In genomic region chr15:74854453-74854852, GRCh38 we compare ENCODE assay signal across 27 cellular contexts. TPM values are rescaled to one million over a fixed set of nuclear protein-coding genes. Genes with fewer than 3 reads are reported as not detected.
DNase-seq lines count a peak whose midpoint lies in the region; ATAC-seq, FAIRE-seq and TF ChIP-seq lines count a peak whose summit lies in the region.
"Had no signal": no experiment of that assay in that cellular context is flagged by ENCODE, and none has a peak within 500 bp of the region (broad histone marks: within the 10 kb centered on the region; RNA-seq: fewer than 3 reads in every experiment).

No MANE protein-coding gene starts in this region.

- no peak overlapping the region for H3K4me3 Mint-ChIP-seq in naive thymus-derived CD4-positive, alpha-beta T cell
- H3K4me3 Mint-ChIP-seq: HFFc6 had no signal

- peaks cover 0 to 34% (median 7%) of the 10 kb centered on the region in 5 donors for H3K36me3 Mint-ChIP-seq in naive thymus-derived CD4-positive, alpha-beta T cell

- no peak for TF ChIP-seq POLR2A in H1 (IDR thresholded peaks at IDR 0.05; ENCODE audit: control extremely low read depth in 1 of 2, low read depth in 2 of 2, low read length in 2 of 2)

- 89% methylated on average over 12 of the region's 13 CpGs; no CpG with 5 or more reads in 1 of the 2 experiments for WGBS in H1 (ENCODE audit: extremely low coverage in 1 of 2, insufficient coverage in 1 of 2, insufficient read length in 1 of 2, insufficient replicate concordance in 2 of 2, low coverage in 1 of 2, low lambda C conversion rate in 2 of 2, missing lambda C conversion rate in 1 of 2), 2 experiments

- no peak overlapping the region for H2BK20ac ChIP-seq in H1 (ENCODE audit: low read length)

- H3K14ac ChIP-seq in H1 (ENCODE audit: insufficient read length), result no peak overlapping the region

- H2BK5ac ChIP-seq in H1 (ENCODE audit: low read depth, low read length), result no peak overlapping the region

- H2BK120ac ChIP-seq in H1 (replicated peaks; ENCODE audit: low read depth, low read length), result no peak overlapping the region

- no peak overlapping the region for H4K5ac ChIP-seq in H1 (ENCODE audit: insufficient read length, low read depth, low read length)

- no peak for FAIRE-seq in H1 (lab: Jason Lieb, UNC)
- FAIRE-seq: A549, GM12892, GM19239, HTR-8/SVneo had no signal

- no peak overlapping the region for H4K91ac ChIP-seq in H1 (replicated peaks; ENCODE audit: insufficient read length, low read length)

- ATAC-seq in naive thymus-derived CD4-positive, alpha-beta T cell, result no peak
- no peak for ATAC-seq in GM21390 (IDR thresholded peaks at IDR 0.05; ENCODE audit: unreplicated experiment)
- ATAC-seq: A549 had no signal

- H3K27ac Mint-ChIP-seq in naive thymus-derived CD4-positive, alpha-beta T cell, result peak overlapping the region in 1 of 9 donors; percentile 21
- H3K27ac Mint-ChIP-seq: HFFc6 had no signal

- H3K56ac ChIP-seq in H1 (replicated peaks; ENCODE audit: insufficient read length, low read depth, low read length), result no peak overlapping the region

- H3K9me3 Mint-ChIP-seq in naive thymus-derived CD4-positive, alpha-beta T cell, result no peaks in the 10 kb centered on the region
- H3K9me3 Mint-ChIP-seq: HFFc6 had no signal

- no peak overlapping the region for H2BK15ac ChIP-seq in H1 (ENCODE audit: low read length)

- DNase-seq in H7, result peak; percentile 31
- DNase-seq in H1 (ENCODE audit: low read depth in 1 of 2, low spot score in 2 of 2), result no peak
- DNase-seq in naive thymus-derived CD4-positive, alpha-beta T cell, result no peak
- no peak for DNase-seq in HuH-7 (ENCODE audit: low spot score)
- no peak for DNase-seq in NK-92 (lab: John Stamatoyannopoulos, UW; ENCODE audit: unreplicated experiment)
- DNase-seq: DMS153, DND-41, GM23248, HFFc6, IMR-90, KG1, MG63, NCI-H1694, NCI-H2029 treated with DMSO at 0.1 percent for 48 hours, NCI-H2227 treated with DMSO at 0.1 percent for 48 hours, NCI-H526 treated with DMSO at 0.1 percent for 48 hours, OCI-M1, Peyer's patch, SK-N-SH had no signal

- no peaks in the 10 kb centered on the region for H3K79me2 ChIP-seq in H1 (ENCODE audit: control insufficient read depth in 1 of 2, insufficient read depth in 2 of 2, low read length in 2 of 2)

- TF ChIP-seq EP300 in H1 (IDR thresholded peaks at IDR 0.05; ENCODE audit: borderline replicate concordance in 1 of 2, low read depth in 2 of 2, low read length in 2 of 2), result no peak

- no peak overlapping the region for H3K4ac ChIP-seq in H1 (replicated peaks; ENCODE audit: insufficient read length, low read depth, low read length)

- H3K4me1 ChIP-seq in BLaER1 (peaks cover 69% of the 10 kb centered on the region), H1 (replicated peaks in 1 of 4; ENCODE audit: control insufficient read depth in 3 of 4, insufficient read depth in 4 of 4, low read length in 3 of 4) (peaks cover 0 to 1% (median 0%) of the 10 kb centered on the region in 4 experiments; a peak in 1 of 7 replicates)
- peaks cover 23 to 27% of the 10 kb centered on the region in 2 donors for H3K4me1 ChIP-seq in naive thymus-derived CD4-positive, alpha-beta T cell (ENCODE audit: control insufficient read depth in 2 of 2, insufficient read depth in 2 of 2, low read length in 2 of 2)
- H3K4me1 ChIP-seq: HAP-1 had no signal

- no peak overlapping the region for H3K18ac ChIP-seq in H1 (ENCODE audit: extremely low read depth, low read length)

- H3K4me2 ChIP-seq in BLaER1 (peak overlapping the region; percentile 91), H1 (ENCODE audit: insufficient read depth in 1 of 2, low read depth in 2 of 2, low read length in 2 of 2) (no peak overlapping the region)
- H3K4me2 ChIP-seq: A549, SK-N-SH had no signal

- H3K27me3 ChIP-seq in BLaER1, result no peaks in the 10 kb centered on the region
- H3K27me3 ChIP-seq in H7 (ENCODE audit: control insufficient read depth, insufficient read depth, low read length), result no peaks in the 10 kb centered on the region
- no peaks in the 10 kb centered on the region for H3K27me3 ChIP-seq in H1 (replicated peaks in 1 of 4; ENCODE audit: control insufficient read depth in 3 of 4, extremely low read depth in 1 of 4, insufficient read depth in 3 of 4, low read length in 3 of 4)
- no peaks in the 10 kb centered on the region for H3K27me3 ChIP-seq in naive thymus-derived CD4-positive, alpha-beta T cell (ENCODE audit: control insufficient read depth in 2 of 2, insufficient read depth in 2 of 2, low read length in 2 of 2)
- H3K27me3 ChIP-seq: MG63, Peyer's patch had no signal

- CTCF ChIA-PET in H1 (lab: Charles Lee; ENCODE audit: partially characterized antibody), result interaction anchor here (0.6 to 4.9 kb wide), 8 partner anchors 10 to 473 kb away, joined by 3 to 24 read pairs (median 4); partner anchors contain the start of gene ULK3
- CTCF ChIA-PET in naive thymus-derived CD4-positive, alpha-beta T cell (lab: Charles Lee), result interaction anchor here (0.9 kb wide), 1 partner anchor 47 kb away, joined by 4 read pairs; no protein-coding TSS in a partner anchor

- no peak overlapping the region for H2AFZ ChIP-seq in H1 (ENCODE audit: low read length)
- H2AFZ ChIP-seq: GM23248 had no signal

- peaks cover 44% of the 10 kb centered on the region for H3K36me3 ChIP-seq in BLaER1
- peaks cover 22% of the 10 kb centered on the region for H3K36me3 ChIP-seq in H7 (replicated peaks; ENCODE audit: control insufficient read depth, insufficient read depth, low read length)
- peaks cover 2 to 19% (median 10%) of the 10 kb centered on the region in 4 experiments; a peak in 6 of 8 replicates for H3K36me3 ChIP-seq in H1 (ENCODE audit: control insufficient read depth in 2 of 4, insufficient read depth in 4 of 4, low read length in 3 of 4)
- peaks cover 10 to 58% (median 33%) of the 10 kb centered on the region in 3 experiments for H3K36me3 ChIP-seq in naive thymus-derived CD4-positive, alpha-beta T cell (ENCODE audit: control insufficient read depth in 2 of 3, insufficient read depth in 3 of 3, low read length in 3 of 3)

- TF ChIP-seq RAD21 in H1 (IDR thresholded peaks at IDR 0.05 in 1 of 2, conservative IDR thresholded peaks at IDR 0.05 in 1 of 2; ENCODE audit: low read depth in 2 of 2, low read length in 2 of 2), result no peak

- peaks cover 19 to 32% (median 31%) of the 10 kb centered on the region in 7 donors for H3K4me1 Mint-ChIP-seq in naive thymus-derived CD4-positive, alpha-beta T cell

- H3K4me3 ChIP-seq in BLaER1, result peak overlapping the region; percentile 4; the same call in 1 of the 2 replicates
- no peak overlapping the region for H3K4me3 ChIP-seq in H7 (ENCODE audit: insufficient read depth, low read depth, low read length)
- no peak overlapping the region for H3K4me3 ChIP-seq in H1 (ENCODE audit: extremely low read depth in 1 of 4, insufficient read depth in 2 of 4, low read depth in 3 of 4, low read length in 4 of 4)
- H3K4me3 ChIP-seq in naive thymus-derived CD4-positive, alpha-beta T cell (ENCODE audit: low read length), result no peak overlapping the region
- H3K4me3 ChIP-seq: A549, GM23248, HAP-1, MG63, Peyer's patch had no signal

- no peak overlapping the region for H2BK12ac ChIP-seq in H1 (ENCODE audit: low read depth, low read length)

- H3K79me1 ChIP-seq in H1 (ENCODE audit: low read depth, low read length), result peaks cover 6% of the 10 kb centered on the region

- no peaks in the 10 kb centered on the region for H3K9me3 ChIP-seq in BLaER1
- H3K9me3 ChIP-seq in H1 (ENCODE audit: insufficient read depth in 2 of 2, low read depth in 1 of 2, low read length in 1 of 2), result no peaks in the 10 kb centered on the region
- H3K9me3 ChIP-seq in naive thymus-derived CD4-positive, alpha-beta T cell (ENCODE audit: control insufficient read depth in 2 of 3, low read length in 3 of 3), result no peaks in the 10 kb centered on the region
- H3K9me3 ChIP-seq: A549, HAP-1, MG63, Peyer's patch, SK-N-SH had no signal

- no peaks in the 10 kb centered on the region for H3K23me2 ChIP-seq in H1 (ENCODE audit: low read depth, low read length)

- H3K9ac ChIP-seq in BLaER1 (peak overlapping the region; percentile 58), H1 (replicated peaks in 1 of 4; ENCODE audit: extremely low read depth in 1 of 4, low read depth in 3 of 4, low read length in 3 of 4) (no peak overlapping the region)
- H3K9ac ChIP-seq: GM23248, SK-N-SH had no signal

- no peak overlapping the region for H3K23ac ChIP-seq in H1 (ENCODE audit: insufficient read length)

- H4K20me1 ChIP-seq in BLaER1, result peaks cover 71% of the 10 kb centered on the region
- peaks cover 0 to 8% of the 10 kb centered on the region in 2 experiments for H4K20me1 ChIP-seq in H1 (replicated peaks in 1 of 2; ENCODE audit: control insufficient read depth in 1 of 2, insufficient read depth in 2 of 2, low read length in 2 of 2)

- TF ChIP-seq CTCF in H1 (IDR thresholded peaks at IDR 0.05; ENCODE audit: control extremely low read depth in 1 of 3, insufficient read depth in 1 of 3, low read depth in 1 of 3, low read length in 3 of 3), result no peak

- POLR2A ChIA-PET in H1 (lab: Charles Lee; ENCODE audit: partially characterized antibody), result interaction anchor here (0.9 to 1.0 kb wide), 3 partner anchors 10 to 15 kb away, joined by 3 to 4 read pairs (median 3); partner anchors contain the start of gene ULK3
- POLR2A ChIA-PET in naive thymus-derived CD4-positive, alpha-beta T cell (lab: Charles Lee), result interaction anchor here (0.7 to 1.7 kb wide), 4 partner anchors 10 to 52 kb away, joined by 3 to 5 read pairs (median 4); partner anchors contain the start of genes FAM219B and MPI

- H3K27ac ChIP-seq in BLaER1 (peak overlapping the region; percentile 76), H1 (ENCODE audit: low read depth, low read length) (no peak overlapping the region)
- peak overlapping the region; percentile 25 for H3K27ac ChIP-seq in naive thymus-derived CD4-positive, alpha-beta T cell (ENCODE audit: low read depth, low read length)
- H3K27ac ChIP-seq: A549, GM23248, Peyer's patch had no signal

- H2AK5ac ChIP-seq in H1 (ENCODE audit: low read depth, low read length), result no peak overlapping the region

- no peaks in the 10 kb centered on the region for H3K27me3 Mint-ChIP-seq in naive thymus-derived CD4-positive, alpha-beta T cell

- peak overlapping the region; percentile 58; the same call in 1 of the 2 replicates for H4K8ac ChIP-seq in H1 (ENCODE audit: extremely low read depth, insufficient read depth, low read length)

- intact Hi-C loops in naive thymus-derived CD4-positive, alpha-beta T cell (cut with micrococcal nuclease), result no loop called here

RNA-seq across cellular contexts. Expression of gene ULK3, which starts 11.5 kb away (rescaled TPM):
- 20.9 and 30.4 TPM in 2 replicates for total RNA-seq in H7 (2014; rRNA removed; shearing (Covaris generic))
- total RNA-seq in H1 (2021; fragmentation: NEBNext Ultra II Directional; extraction: Animal tissue kit (Norgen Biotek cat#: 25700)), result 25.0 and 27.1 TPM in 2 replicates
- 34.4 and 52.2 TPM in 2 replicates for polyA plus RNA-seq in H1 (2011; rRNA removed)
- polyA plus RNA-seq in H1 (2011; cell fraction: cytosol; rRNA removed), result 39.6 TPM
- 241 TPM for polyA plus RNA-seq in H1 (2011; cell fraction: nucleus; rRNA removed)
- polyA plus RNA-seq in H1 (2012, experiment 1 of 2), result 23.8 to 32.8 TPM (median 27.6 TPM) in 4 replicates
- polyA plus RNA-seq in H1 (2012, experiment 2 of 2), result 22.2 TPM
- 23.5 TPM for polyA plus RNA-seq in H1 (2013, experiment 1 of 2)
- polyA plus RNA-seq in H1 (2013, experiment 2 of 2), result 20.5 TPM
- polyA minus RNA-seq in H1 (2011; rRNA and poly(A)+ RNA removed), result 22.9 and 29.2 TPM in 2 replicates
- 14.8 TPM for polyA minus RNA-seq in H1 (2011; cell fraction: cytosol; rRNA and poly(A)+ RNA removed)
- polyA minus RNA-seq in H1 (2011; cell fraction: nucleus; rRNA and poly(A)+ RNA removed), result 30.0 TPM
- 100 to 1,000 TPM in 1 of 5 experiments, 10 to 100 TPM in 4; 53.2 to 106 (median 59.2) TPM for total RNA-seq in naive thymus-derived CD4-positive, alpha-beta T cell
- polyA plus RNA-seq in naive thymus-derived CD4-positive, alpha-beta T cell, result 10 to 100 TPM; 15.4 to 32.8 TPM

RNA-seq across cellular contexts. Expression of gene SCAMP2, which starts 18.7 kb away (rescaled TPM):
- 20.8 and 22.6 TPM in 2 replicates for total RNA-seq in H7 (2014; rRNA removed; shearing (Covaris generic))
- 40.3 and 41.7 TPM in 2 replicates for total RNA-seq in H1 (2021; fragmentation: NEBNext Ultra II Directional; extraction: Animal tissue kit (Norgen Biotek cat#: 25700))
- polyA plus RNA-seq in H1 (2011; rRNA removed), result 112 and 131 TPM in 2 replicates
- 54.5 TPM for polyA plus RNA-seq in H1 (2011; cell fraction: cytosol; rRNA removed)
- polyA plus RNA-seq in H1 (2011; cell fraction: nucleus; rRNA removed), result 69.7 TPM
- 32.4 to 42.6 TPM (median 38.6 TPM) in 4 replicates for polyA plus RNA-seq in H1 (2012, experiment 1 of 2)
- 42.5 TPM for polyA plus RNA-seq in H1 (2012, experiment 2 of 2)
- polyA plus RNA-seq in H1 (2013, experiment 1 of 2), result 49.4 TPM
- 59.2 TPM for polyA plus RNA-seq in H1 (2013, experiment 2 of 2)
- 83.8 and 86.8 TPM in 2 replicates for polyA minus RNA-seq in H1 (2011; rRNA and poly(A)+ RNA removed)
- polyA minus RNA-seq in H1 (2011; cell fraction: cytosol; rRNA and poly(A)+ RNA removed), result 39.1 TPM
- 29.2 TPM for polyA minus RNA-seq in H1 (2011; cell fraction: nucleus; rRNA and poly(A)+ RNA removed)
- 100 to 1,000 TPM in 3 of 5 experiments, 10 to 100 TPM in 2; 78.9 to 130 (median 116) TPM for total RNA-seq in naive thymus-derived CD4-positive, alpha-beta T cell
- polyA plus RNA-seq in naive thymus-derived CD4-positive, alpha-beta T cell, result 100 to 1,000 TPM; 131 to 141 TPM

RNA-seq across cellular contexts. Expression of gene CPLX3, which starts 28.0 kb away (rescaled TPM):
- total RNA-seq in H7 (2014; rRNA removed; shearing (Covaris generic)), result 0.03 TPM in 1 of 2 replicates, not detected in the other
- total RNA-seq in H1 (2021; fragmentation: NEBNext Ultra II Directional; extraction: Animal tissue kit (Norgen Biotek cat#: 25700)), result not detected in 2 replicates
- 0.17 and 0.27 TPM in 2 replicates for polyA plus RNA-seq in H1 (2011; rRNA removed)
- polyA plus RNA-seq in H1 (2011; cell fraction: cytosol; rRNA removed), result 0.23 TPM
- 0.16 TPM for polyA plus RNA-seq in H1 (2011; cell fraction: nucleus; rRNA removed)
- 0.08 to 0.19 TPM (median 0.08 TPM) in 3 of 4 replicates, not detected in the other for polyA plus RNA-seq in H1 (2012, experiment 1 of 2)
- 0.09 TPM for polyA plus RNA-seq in H1 (2012, experiment 2 of 2)
- polyA plus RNA-seq in H1 (2013, experiment 1 of 2), result 0.10 TPM
- polyA plus RNA-seq in H1 (2013, experiment 2 of 2), result 0.11 TPM
- polyA minus RNA-seq in H1 (2011; rRNA and poly(A)+ RNA removed), result 0.28 TPM in 1 of 2 replicates, not detected in the other
- not detected for polyA minus RNA-seq in H1 (2011; cell fraction: cytosol; rRNA and poly(A)+ RNA removed)
- polyA minus RNA-seq in H1 (2011; cell fraction: nucleus; rRNA and poly(A)+ RNA removed), result not detected
- total RNA-seq in naive thymus-derived CD4-positive, alpha-beta T cell, result under 1 TPM in 2 of 5 experiments, not detected in 3; 0.27 to 0.60 TPM
- not detected for polyA plus RNA-seq in naive thymus-derived CD4-positive, alpha-beta T cell
- total RNA-seq: GM23248, IMR-90, Peyer's patch had no signal
- polyA plus RNA-seq: A549, GM23248, IMR-90, SK-N-SH had no signal

RNA-seq across cellular contexts. Expression of gene MPI, which starts 35.4 kb away (rescaled TPM):
- total RNA-seq in H7 (2014; rRNA removed; shearing (Covaris generic)), result 50.9 and 64.7 TPM in 2 replicates
- 31.0 and 32.9 TPM in 2 replicates for total RNA-seq in H1 (2021; fragmentation: NEBNext Ultra II Directional; extraction: Animal tissue kit (Norgen Biotek cat#: 25700))
- polyA plus RNA-seq in H1 (2011; rRNA removed), result 74.8 and 79.0 TPM in 2 replicates
- polyA plus RNA-seq in H1 (2011; cell fraction: cytosol; rRNA removed), result 88.7 TPM
- 104 TPM for polyA plus RNA-seq in H1 (2011; cell fraction: nucleus; rRNA removed)
- polyA plus RNA-seq in H1 (2012, experiment 1 of 2), result 44.3 to 62.8 TPM (median 52.9 TPM) in 4 replicates
- 63.0 TPM for polyA plus RNA-seq in H1 (2012, experiment 2 of 2)
- polyA plus RNA-seq in H1 (2013, experiment 1 of 2), result 23.0 TPM
- 22.5 TPM for polyA plus RNA-seq in H1 (2013, experiment 2 of 2)
- polyA minus RNA-seq in H1 (2011; rRNA and poly(A)+ RNA removed), result 100 and 102 TPM in 2 replicates
- 31.6 TPM for polyA minus RNA-seq in H1 (2011; cell fraction: cytosol; rRNA and poly(A)+ RNA removed)
- 57.5 TPM for polyA minus RNA-seq in H1 (2011; cell fraction: nucleus; rRNA and poly(A)+ RNA removed)
- total RNA-seq in naive thymus-derived CD4-positive, alpha-beta T cell, result 10 to 100 TPM; 34.0 to 97.8 (median 80.6) TPM
- 10 to 100 TPM; 92.5 to 98.3 TPM for polyA plus RNA-seq in naive thymus-derived CD4-positive, alpha-beta T cell

RNA-seq across cellular contexts. Expression of gene LMAN1L, which starts 41.8 kb away (rescaled TPM):
- not detected in 2 replicates for total RNA-seq in H7 (2014; rRNA removed; shearing (Covaris generic))
- not detected in 2 replicates for total RNA-seq in H1 (2021; fragmentation: NEBNext Ultra II Directional; extraction: Animal tissue kit (Norgen Biotek cat#: 25700))
- not detected in 2 replicates for polyA plus RNA-seq in H1 (2011; rRNA removed)
- polyA plus RNA-seq in H1 (2011; cell fraction: cytosol; rRNA removed), result 0.03 TPM
- not detected for polyA plus RNA-seq in H1 (2011; cell fraction: nucleus; rRNA removed)
- not detected in 4 replicates for polyA plus RNA-seq in H1 (2012, experiment 1 of 2)
- not detected for polyA plus RNA-seq in H1 (2012, experiment 2 of 2)
- not detected for polyA plus RNA-seq in H1 (2013, experiment 1 of 2)
- polyA plus RNA-seq in H1 (2013, experiment 2 of 2), result not detected
- polyA minus RNA-seq in H1 (2011; rRNA and poly(A)+ RNA removed), result not detected in 2 replicates
- polyA minus RNA-seq in H1 (2011; cell fraction: cytosol; rRNA and poly(A)+ RNA removed), result not detected
- not detected for polyA minus RNA-seq in H1 (2011; cell fraction: nucleus; rRNA and poly(A)+ RNA removed)
- total RNA-seq in naive thymus-derived CD4-positive, alpha-beta T cell, result 1 to 10 TPM in 4 of 5 experiments, under 1 TPM in 1; 0.35 to 2.4 (median 1.3) TPM
- not detected for polyA plus RNA-seq in naive thymus-derived CD4-positive, alpha-beta T cell
- total RNA-seq: GM23248, HFFc6, IMR-90, NCI-H460, Peyer's patch had no signal
- polyA plus RNA-seq: A549, GM23248, IMR-90 had no signal
